In genomic region chr4:173334891-173335754, GRCh38 we compare ENCODE assay signal across 1 cellular context.
TF ChIP-seq lines count a peak whose summit lies in the region.

No MANE protein-coding gene starts in this region.

TF ChIP-seq in K562, 482 proteins besides CTCF, POLR2A, EP300 and RAD21 (continued from another document and continues in another):
- TF ChIP-seq MNT (conservative IDR thresholded peaks at IDR 0.05): peak in 1 of 2 experiments; percentile 85
- peak; percentile 90 for TF ChIP-seq KDM5B (IDR thresholded peaks at IDR 0.05; ENCODE audit: insufficient replicate concordance, low read depth, low read length)
- no peak for TF ChIP-seq ZNF583 (CRISPR knock-in tag; IDR thresholded peaks at IDR 0.05)
- TF ChIP-seq CBFA2T2 (conservative IDR thresholded peaks at IDR 0.05): no peak
- TF ChIP-seq TEAD4 (IDR thresholded peaks at IDR 0.05; ENCODE audit: low read length): peak; percentile 75
- 0 out of 2 replicates have a peak, but pooled peaks have one; percentile 53 for TF ChIP-seq TEAD4 (CRISPR knock-in tag; IDR thresholded peaks at IDR 0.05; ENCODE audit: borderline replicate concordance)
- no peak for TF ChIP-seq NCOA4 (IDR thresholded peaks at IDR 0.05; ENCODE audit: partially characterized antibody)
- TF ChIP-seq ZNF23 (CRISPR knock-in tag; IDR thresholded peaks at IDR 0.05): no peak
- TF ChIP-seq ZNF12 (CRISPR knock-in tag; IDR thresholded peaks at IDR 0.05): 0 out of 2 replicates have a peak, but pooled peaks have one; percentile 28
- peak; percentile 12 for TF ChIP-seq RNF2 (IDR thresholded peaks at IDR 0.05)
- peak; percentile 55 to 70 for TF ChIP-seq E2F6 (IDR thresholded peaks at IDR 0.05; ENCODE audit: borderline replicate concordance in 1 of 2, extremely low read depth in 1 of 2, insufficient read depth in 1 of 2, insufficient read length in 1 of 2, low read depth in 1 of 2, low read length in 1 of 2, poor library complexity in 1 of 2, severe bottlenecking in 1 of 2)
- no peak for TF ChIP-seq ATF6 (CRISPR knock-in tag; IDR thresholded peaks at IDR 0.05)
- no peak for TF ChIP-seq NR3C1 (CRISPR knock-in tag; IDR thresholded peaks at IDR 0.05)
- TF ChIP-seq JUN (IDR thresholded peaks at IDR 0.05; ENCODE audit: borderline replicate concordance, low read depth, low read length): 0 out of 2 replicates have a peak, but pooled peaks have one; percentile 30
- TF ChIP-seq JUN (CRISPR knock-in tag; IDR thresholded peaks at IDR 0.05; ENCODE audit: borderline replicate concordance): no peak
- no peak for TF ChIP-seq ZNF699 (CRISPR knock-in tag; IDR thresholded peaks at IDR 0.05; ENCODE audit: insufficient replicate concordance)
- TF ChIP-seq POU5F1 (IDR thresholded peaks at IDR 0.05; ENCODE audit: borderline replicate concordance, low read depth, low read length, partially characterized antibody): no peak
- peak in 1 of 2 experiments; percentile 20 for TF ChIP-seq AFF1 (IDR thresholded peaks at IDR 0.05; ENCODE audit: low read depth in 1 of 2, partially characterized antibody in 2 of 2)
- TF ChIP-seq RBM14 (IDR thresholded peaks at IDR 0.05; ENCODE audit: borderline replicate concordance, insufficient read depth, low read depth, low read length): no peak
- TF ChIP-seq CTBP1 (IDR thresholded peaks at IDR 0.05; ENCODE audit: borderline replicate concordance): peak; percentile 60; the same call in 1 of the 2 replicates
- peak; percentile 85; the same call in 1 of the 2 replicates for TF ChIP-seq ZBTB7A (IDR thresholded peaks at IDR 0.05; ENCODE audit: borderline replicate concordance, control insufficient read depth, low read depth, low read length)
- TF ChIP-seq HMBOX1 (IDR thresholded peaks at IDR 0.05): peak; percentile 53
- TF ChIP-seq BRD4 (IDR thresholded peaks at IDR 0.05): 0 out of 2 replicates have a peak, but pooled peaks have one; percentile 16
- TF ChIP-seq ZNF444 (CRISPR knock-in tag; IDR thresholded peaks at IDR 0.05): no peak
- TF ChIP-seq SREBF1 (IDR thresholded peaks at IDR 0.05; ENCODE audit: borderline replicate concordance, low read depth, low read length): no peak
- no peak for TF ChIP-seq ZSCAN29 (IDR thresholded peaks at IDR 0.05)
- TF ChIP-seq SAP30 (IDR thresholded peaks at IDR 0.05; ENCODE audit: borderline replicate concordance, insufficient read depth, low read depth, low read length, poor library complexity, severe bottlenecking): peak; percentile 73
- peak; percentile 86 for TF ChIP-seq PHF8 (IDR thresholded peaks at IDR 0.05; ENCODE audit: borderline replicate concordance, low read length)
- no peak for TF ChIP-seq KAT2B (IDR thresholded peaks at IDR 0.05; ENCODE audit: low read depth, low read length)
- peak; percentile 47 for TF ChIP-seq BRD9 (IDR thresholded peaks at IDR 0.05; ENCODE audit: low read depth, partially characterized antibody)
- no peak for TF ChIP-seq ID3 (CRISPR knock-in tag; IDR thresholded peaks at IDR 0.05)
- peak; percentile 66; the same call in 1 of the 2 replicates for TF ChIP-seq ID3 (tag; IDR thresholded peaks at IDR 0.05)
- TF ChIP-seq MAX (CRISPR knock-in tag; IDR thresholded peaks at IDR 0.05): peak; percentile 62
- no peak for TF ChIP-seq PRMT5 (CRISPR knock-in tag; IDR thresholded peaks at IDR 0.05)
- no peak for TF ChIP-seq ARNT (IDR thresholded peaks at IDR 0.05)
- TF ChIP-seq ZNF239 (CRISPR knock-in tag; IDR thresholded peaks at IDR 0.05): no peak
- TF ChIP-seq PML (IDR thresholded peaks at IDR 0.05; ENCODE audit: low read length): peak; percentile 76
- TF ChIP-seq GABPA (tag; conservative IDR thresholded peaks at IDR 0.05; ENCODE audit: low read depth): no peak
- no peak for TF ChIP-seq NR0B1 (IDR thresholded peaks at IDR 0.05; ENCODE audit: partially characterized antibody)
- TF ChIP-seq HNRNPL (IDR thresholded peaks at IDR 0.05; ENCODE audit: low read depth, low read length): no peak
- TF ChIP-seq RB1 (IDR thresholded peaks at IDR 0.05; ENCODE audit: low read depth): peak; percentile 25; the same call in 1 of the 2 replicates
- no peak for TF ChIP-seq NCOA6 (IDR thresholded peaks at IDR 0.05)
- no peak for TF ChIP-seq DIDO1 (tag; IDR thresholded peaks at IDR 0.05; ENCODE audit: low read depth)
- TF ChIP-seq HMGXB4 (CRISPR knock-in tag; IDR thresholded peaks at IDR 0.05): no peak
- peak; percentile 81 for TF ChIP-seq RBBP5 (IDR thresholded peaks at IDR 0.05; ENCODE audit: borderline replicate concordance, insufficient read depth, low read length, poor library complexity, severe bottlenecking)
- 0 out of 2 replicates have a peak, but pooled peaks have one; percentile 33 for TF ChIP-seq ZBTB26 (CRISPR knock-in tag; IDR thresholded peaks at IDR 0.05)
- no peak for TF ChIP-seq MITF (IDR thresholded peaks at IDR 0.05)
- TF ChIP-seq PHF21A (IDR thresholded peaks at IDR 0.05; ENCODE audit: borderline replicate concordance, low read depth): no peak
- TF ChIP-seq SIN3A (IDR thresholded peaks at IDR 0.05; ENCODE audit: borderline replicate concordance in 2 of 2, control insufficient read depth in 1 of 2, low read depth in 2 of 2, low read length in 2 of 2): peak; percentile 40 to 72; a peak in 2 of 4 replicates
